Comparison of ENCODE assay signal across 16 cellular contexts in the genomic region with DNA sequence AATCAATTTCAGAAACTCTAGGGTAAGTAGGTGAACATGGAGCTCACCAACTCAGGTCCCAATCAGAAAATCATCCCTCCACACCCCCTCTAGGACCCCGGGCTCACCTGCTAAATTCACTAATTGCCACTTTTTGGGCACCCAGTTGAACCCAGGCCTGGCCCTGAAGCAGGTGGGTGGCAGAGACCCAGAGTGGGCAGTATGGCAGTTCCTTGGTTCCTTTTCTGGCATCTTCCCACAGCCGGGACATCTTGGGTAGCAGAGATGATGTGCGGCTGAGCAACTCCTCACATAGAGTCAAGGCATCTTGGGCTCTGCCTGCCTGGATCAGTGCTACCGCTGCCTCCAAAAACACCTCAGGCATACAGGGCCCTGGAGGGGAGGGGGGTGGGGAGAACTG.
"Had no signal": no experiment of that assay in that cellular context is flagged by ENCODE, and none has a peak within 500 bp of the region (broad histone marks: within the 10 kb centered on the region; RNA-seq: fewer than 3 reads in every experiment).

No MANE protein-coding gene starts in this region.

- H3K27me3 ChIP-seq: colonic mucosa, esophagus muscularis mucosa, foreskin keratinocyte, heart right ventricle, left lung had no signal

- H3K9me3 Mint-ChIP-seq: dendritic cell treated with granulocyte-macrophage colony-stimulating factor and Interleukin-4, amounts not matched to agents 40 ng/mL and 50 ng/mL, for 4 days had no signal

- H3K4me3 ChIP-seq: colonic mucosa, esophagus muscularis mucosa, heart right ventricle, left lung, lower lobe of right lung had no signal

- H3K9me3 ChIP-seq: colonic mucosa, esophagus muscularis mucosa, heart right ventricle, left lung, lower lobe of right lung had no signal

- DNase-seq: colonic mucosa; cortex of kidney; effector CD8-positive, alpha-beta T cell; foreskin keratinocyte; glutamatergic neuron; head of caudate nucleus; heart right ventricle; hippocampal formation; left cardiac atrium; left lung; left ventricle myocardium superior; lower lobe of right lung; mesenchymal stem cell; midbrain had no signal

- ATAC-seq: foreskin keratinocyte, heart right ventricle, left cardiac atrium, left lung, left ventricle myocardium superior, lower lobe of right lung had no signal

- H3K27ac ChIP-seq: colonic mucosa, esophagus muscularis mucosa, foreskin keratinocyte, heart right ventricle, left lung, lower lobe of right lung had no signal

- H3K27ac Mint-ChIP-seq: dendritic cell treated with granulocyte-macrophage colony-stimulating factor and Interleukin-4, amounts not matched to agents 40 ng/mL and 50 ng/mL, for 4 days had no signal

- H3K36me3 ChIP-seq: colonic mucosa, lower lobe of right lung had no signal

- H3K27me3 Mint-ChIP-seq: dendritic cell treated with granulocyte-macrophage colony-stimulating factor and Interleukin-4, amounts not matched to agents 40 ng/mL and 50 ng/mL, for 4 days had no signal

- H3K4me3 Mint-ChIP-seq: dendritic cell treated with granulocyte-macrophage colony-stimulating factor and Interleukin-4, amounts not matched to agents 40 ng/mL and 50 ng/mL, for 4 days had no signal
